Comparison of ENCODE assay signal across 13 cellular contexts in genomic region chr11:34680918-34681554, GRCh38.
DNase-seq lines count a peak whose midpoint lies in the region; ATAC-seq and TF ChIP-seq lines count a peak whose summit lies in the region.
"Had no signal": no experiment of that assay in that cellular context is flagged by ENCODE, and none has a peak within 500 bp of the region (broad histone marks: within the 10 kb centered on the region; RNA-seq: fewer than 3 reads in every experiment).

No MANE protein-coding gene starts in this region.

- ATAC-seq in GM18873 (IDR thresholded peaks at IDR 0.05; ENCODE audit: low FRiP score, unreplicated experiment) = no peak
- ATAC-seq: activated T-cell treated with anti-CD3 and anti-CD28 coated beads, Interleukin-2, amount 50 U/mL, for 72 hours; naive thymus-derived CD8-positive, alpha-beta T cell had no signal

- BruUV-seq in MCF 10A (replicated peaks; lab: Mats Ljungman, UMichigan) = no TSS peak

- CTCF ChIA-PET in MCF 10A (lab: Yijun Ruan, JAX) = interaction anchor here (0.6 to 2.6 kb wide), 7 partner anchors 11 to 188 kb away, joined by 3 to 7 read pairs (median 3); no protein-coding TSS in a partner anchor

- POLR2A ChIA-PET in MCF 10A (lab: Yijun Ruan, JAX) = interaction anchor here (0.5 to 5.5 kb wide), 9 partner anchors 8 to 235 kb away, joined by 3 to 63 read pairs (median 4); partner anchors contain the start of gene APIP

- H3K27me3 ChIP-seq in breast epithelium = no peaks in the 10 kb centered on the region
- H3K27me3 ChIP-seq: BLaER1 had no signal

- intact Hi-C loops in MCF 10A (cut with micrococcal nuclease) = loop anchor here (10.0 kb wide), 1 partner anchor 74 kb away; no protein-coding TSS in a partner anchor
- intact Hi-C loops in breast epithelium (cut with DNase I; ENCODE audit: low total_unique reads) = no loop called here

- no peak overlapping the region for H3K4me3 ChIP-seq in breast epithelium
- H3K4me3 ChIP-seq: BLaER1 had no signal

- no peaks in the 10 kb centered on the region for H3K4me1 ChIP-seq in breast epithelium
- H3K4me1 ChIP-seq: BLaER1 had no signal

- peak overlapping the region; percentile 93 for H3K27ac Mint-ChIP-seq in MCF 10A (ENCODE audit: low read depth, unreplicated experiment)
- H3K27ac Mint-ChIP-seq: activated T-cell treated with anti-CD3 and anti-CD28 coated beads, Interleukin-2, amount 50 U/mL, for 72 hours; naive thymus-derived CD8-positive, alpha-beta T cell; T-helper 1 cell treated with Interleukin-12 subunit alpha and Interleukin-12 subunit beta and Interleukin-4 antibody, amounts not matched to agents 30 μg/mL and 1 μg/mL, for 36 hours had no signal

- H3K27ac ChIP-seq in breast epithelium = no peak overlapping the region
- H3K27ac ChIP-seq: BLaER1 had no signal

- H3K27me3 Mint-ChIP-seq in MCF 10A (ENCODE audit: insufficient read depth, unreplicated experiment) = no peaks in the 10 kb centered on the region

- DNase-seq in MCF 10A (ENCODE audit: unreplicated experiment) (peak; percentile 72), breast epithelium (ENCODE audit: low spot score in 2 of 2) (no peak), RPMI7951 (ENCODE audit: low read depth) (peak; percentile 87), fibroblast of the conjunctiva (ENCODE audit: low read depth) (peak; percentile 4)
- no peak for DNase-seq in activated naive CD4-positive, alpha-beta T cell treated with Interleukin-2 at 50 U/mL for 16 hours
- DNase-seq in stimulated activated CD4-positive, alpha-beta T cell treated with anti-CD3 and anti-CD28 coated beads, Interleukin-15, amount 100 ng/mL, for 24 hours = no peak
- DNase-seq in stimulated activated CD4-positive, alpha-beta T cell treated with anti-CD3 and anti-CD28 coated beads, Interleukin-12 subunit alpha, Interleukin-12 subunit beta, amount 100 ng/mL, for 4 hours = no peak
- DNase-seq: activated T-cell treated with anti-CD3 and anti-CD28 coated beads, Interleukin-2, amount 50 U/mL, for 72 hours; naive thymus-derived CD8-positive, alpha-beta T cell; NCI-H1092 treated with DMSO at 0.1 percent for 48 hours had no signal

- no peaks in the 10 kb centered on the region for H3K9me3 Mint-ChIP-seq in MCF 10A (ENCODE audit: unreplicated experiment)
- H3K9me3 Mint-ChIP-seq: activated T-cell treated with anti-CD3 and anti-CD28 coated beads, Interleukin-2, amount 50 U/mL, for 72 hours; naive thymus-derived CD8-positive, alpha-beta T cell; T-helper 1 cell treated with Interleukin-12 subunit alpha and Interleukin-12 subunit beta and Interleukin-4 antibody, amounts not matched to agents 30 μg/mL and 1 μg/mL, for 36 hours had no signal

- H3K9me3 ChIP-seq in breast epithelium = no peaks in the 10 kb centered on the region
- H3K9me3 ChIP-seq: BLaER1 had no signal

- no peak for TF ChIP-seq POLR2A in breast epithelium (IDR thresholded peaks at IDR 0.05)

- no peak overlapping the region for H3K4me3 Mint-ChIP-seq in MCF 10A (ENCODE audit: unreplicated experiment)
- H3K4me3 Mint-ChIP-seq: activated T-cell treated with anti-CD3 and anti-CD28 coated beads, Interleukin-2, amount 50 U/mL, for 72 hours; naive thymus-derived CD8-positive, alpha-beta T cell; T-helper 1 cell treated with Interleukin-12 subunit alpha and Interleukin-12 subunit beta and Interleukin-4 antibody, amounts not matched to agents 30 μg/mL and 1 μg/mL, for 36 hours had no signal

- H3K4me1 Mint-ChIP-seq in MCF 10A (ENCODE audit: insufficient read depth, unreplicated experiment) = peaks cover 42% of the 10 kb centered on the region
- H3K4me1 Mint-ChIP-seq: naive thymus-derived CD8-positive, alpha-beta T cell had no signal

- no peaks in the 10 kb centered on the region for H3K36me3 ChIP-seq in breast epithelium
- H3K36me3 ChIP-seq: BLaER1 had no signal

- TF ChIP-seq CTCF in MCF 10A (IDR thresholded peaks at IDR 0.05; ENCODE audit: unreplicated experiment) (no peak), breast epithelium (IDR thresholded peaks at IDR 0.05) (no peak)

- H3K36me3 Mint-ChIP-seq in MCF 10A (ENCODE audit: insufficient read depth, unreplicated experiment) = peaks cover 5% of the 10 kb centered on the region
- H3K36me3 Mint-ChIP-seq: naive thymus-derived CD8-positive, alpha-beta T cell had no signal

Comparison
In these comparisons a context has a peak if more than half of its experiments do, and no peak if none do; other contexts are left out.
1. DNase-seq: peak in MCF 10A (single experiment), RPMI7951 (single experiment) and fibroblast of the conjunctiva (single experiment); none in breast epithelium (0 of 2), activated naive CD4-positive, alpha-beta T cell treated with Interleukin-2 at 50 U/mL for 16 hours (single experiment), stimulated activated CD4-positive, alpha-beta T cell treated with anti-CD3 and anti-CD28 coated beads, Interleukin-15, amount 100 ng/mL, for 24 hours (single experiment) and stimulated activated CD4-positive, alpha-beta T cell treated with anti-CD3 and anti-CD28 coated beads, Interleukin-12 subunit alpha, Interleukin-12 subunit beta, amount 100 ng/mL, for 4 hours (single experiment).